In the genomic region with DNA sequence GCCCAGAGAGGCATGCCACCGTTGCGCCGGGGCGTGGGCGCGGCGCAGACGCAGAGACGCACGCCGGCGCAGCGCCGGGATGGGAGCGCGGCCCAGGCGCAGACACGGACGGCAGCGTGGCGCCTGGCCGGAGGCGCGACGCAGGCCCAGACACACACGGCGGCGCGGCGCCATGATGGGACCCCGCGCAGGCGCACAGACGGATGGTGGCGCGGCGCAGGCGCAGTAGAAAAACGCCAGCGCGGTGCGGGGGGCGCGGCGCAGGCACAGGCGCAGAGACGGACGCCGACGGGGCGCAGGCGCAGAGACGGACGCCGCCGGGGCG, we compare ENCODE assay signal across 1 cellular context.
TF ChIP-seq lines count a peak whose summit lies in the region.

No MANE protein-coding gene starts in this region.

TF ChIP-seq in GM23338, 12 proteins besides CTCF, POLR2A, EP300 and RAD21 (continued from another document):
- TF ChIP-seq, protein P1, sequence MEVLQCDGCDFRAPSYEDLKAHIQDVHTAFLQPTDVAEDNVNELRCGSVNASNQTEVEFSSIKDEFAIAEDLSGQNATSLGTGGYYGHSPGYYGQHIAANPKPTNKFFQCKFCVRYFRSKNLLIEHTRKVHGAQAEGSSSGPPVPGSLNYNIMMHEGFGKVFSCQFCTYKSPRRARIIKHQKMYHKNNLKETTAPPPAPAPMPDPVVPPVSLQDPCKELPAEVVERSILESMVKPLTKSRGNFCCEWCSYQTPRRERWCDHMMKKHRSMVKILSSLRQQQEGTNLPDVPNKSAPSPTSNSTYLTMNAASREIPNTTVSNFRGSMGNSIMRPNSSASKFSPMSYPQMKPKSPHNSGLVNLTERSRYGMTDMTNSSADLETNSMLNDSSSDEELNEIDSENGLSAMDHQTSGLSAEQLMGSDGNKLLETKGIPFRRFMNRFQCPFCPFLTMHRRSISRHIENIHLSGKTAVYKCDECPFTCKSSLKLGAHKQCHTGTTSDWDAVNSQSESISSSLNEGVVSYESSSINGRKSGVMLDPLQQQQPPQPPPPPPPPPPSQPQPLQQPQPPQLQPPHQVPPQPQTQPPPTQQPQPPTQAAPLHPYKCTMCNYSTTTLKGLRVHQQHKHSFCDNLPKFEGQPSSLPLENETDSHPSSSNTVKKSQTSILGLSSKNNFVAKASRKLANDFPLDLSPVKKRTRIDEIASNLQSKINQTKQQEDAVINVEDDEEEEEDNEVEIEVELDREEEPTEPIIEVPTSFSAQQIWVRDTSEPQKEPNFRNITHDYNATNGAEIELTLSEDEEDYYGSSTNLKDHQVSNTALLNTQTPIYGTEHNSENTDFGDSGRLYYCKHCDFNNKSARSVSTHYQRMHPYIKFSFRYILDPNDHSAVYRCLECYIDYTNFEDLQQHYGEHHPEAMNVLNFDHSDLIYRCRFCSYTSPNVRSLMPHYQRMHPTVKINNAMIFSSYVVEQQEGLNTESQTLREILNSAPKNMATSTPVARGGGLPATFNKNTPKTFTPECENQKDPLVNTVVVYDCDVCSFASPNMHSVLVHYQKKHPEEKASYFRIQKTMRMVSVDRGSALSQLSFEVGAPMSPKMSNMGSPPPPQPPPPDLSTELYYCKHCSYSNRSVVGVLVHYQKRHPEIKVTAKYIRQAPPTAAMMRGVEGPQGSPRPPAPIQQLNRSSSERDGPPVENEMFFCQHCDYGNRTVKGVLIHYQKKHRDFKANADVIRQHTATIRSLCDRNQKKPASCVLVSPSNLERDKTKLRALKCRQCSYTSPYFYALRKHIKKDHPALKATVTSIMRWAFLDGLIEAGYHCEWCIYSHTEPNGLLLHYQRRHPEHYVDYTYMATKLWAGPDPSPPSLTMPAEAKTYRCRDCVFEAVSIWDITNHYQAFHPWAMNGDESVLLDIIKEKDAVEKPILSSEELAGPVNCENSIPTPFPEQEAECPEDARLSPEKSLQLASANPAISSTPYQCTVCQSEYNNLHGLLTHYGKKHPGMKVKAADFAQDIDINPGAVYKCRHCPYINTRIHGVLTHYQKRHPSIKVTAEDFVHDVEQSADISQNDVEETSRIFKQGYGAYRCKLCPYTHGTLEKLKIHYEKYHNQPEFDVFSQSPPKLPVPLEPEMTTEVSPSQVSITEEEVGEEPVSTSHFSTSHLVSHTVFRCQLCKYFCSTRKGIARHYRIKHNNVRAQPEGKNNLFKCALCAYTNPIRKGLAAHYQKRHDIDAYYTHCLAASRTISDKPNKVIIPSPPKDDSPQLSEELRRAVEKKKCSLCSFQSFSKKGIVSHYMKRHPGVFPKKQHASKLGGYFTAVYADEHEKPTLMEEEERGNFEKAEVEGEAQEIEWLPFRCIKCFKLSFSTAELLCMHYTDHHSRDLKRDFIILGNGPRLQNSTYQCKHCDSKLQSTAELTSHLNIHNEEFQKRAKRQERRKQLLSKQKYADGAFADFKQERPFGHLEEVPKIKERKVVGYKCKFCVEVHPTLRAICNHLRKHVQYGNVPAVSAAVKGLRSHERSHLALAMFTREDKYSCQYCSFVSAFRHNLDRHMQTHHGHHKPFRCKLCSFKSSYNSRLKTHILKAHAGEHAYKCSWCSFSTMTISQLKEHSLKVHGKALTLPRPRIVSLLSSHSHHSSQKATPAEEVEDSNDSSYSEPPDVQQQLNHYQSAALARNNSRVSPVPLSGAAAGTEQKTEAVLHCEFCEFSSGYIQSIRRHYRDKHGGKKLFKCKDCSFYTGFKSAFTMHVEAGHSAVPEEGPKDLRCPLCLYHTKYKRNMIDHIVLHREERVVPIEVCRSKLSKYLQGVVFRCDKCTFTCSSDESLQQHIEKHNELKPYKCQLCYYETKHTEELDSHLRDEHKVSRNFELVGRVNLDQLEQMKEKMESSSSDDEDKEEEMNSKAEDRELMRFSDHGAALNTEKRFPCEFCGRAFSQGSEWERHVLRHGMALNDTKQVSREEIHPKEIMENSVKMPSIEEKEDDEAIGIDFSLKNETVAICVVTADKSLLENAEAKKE (CRISPR knock-in tag; IDR thresholded peaks at IDR 0.05) = no peak
- TF ChIP-seq EZH2 (IDR thresholded peaks at IDR 0.05; ENCODE audit: low read depth, unreplicated experiment) (no peak), ZNF331 (CRISPR knock-in tag; IDR thresholded peaks at IDR 0.05; ENCODE audit: low read depth) (no peak), CREB1 (CRISPR knock-in tag; IDR thresholded peaks at IDR 0.05; ENCODE audit: low read depth) (no peak)
TF ChIP-seq in GM23338: peak in this region for 0.
